Comparison of ENCODE assay signal across 9 cellular contexts in genomic region chr17:72661093-72661944, GRCh38.
A peak's percentile ranks its signal among the peaks of the same experiment; 100 is the strongest.
DNase-seq lines count a peak whose midpoint lies in the region; ATAC-seq and TF ChIP-seq lines count a peak whose summit lies in the region.
"Had no signal": no experiment of that assay in that cellular context is flagged by ENCODE, and none has a peak within 500 bp of the region (broad histone marks: within the 10 kb centered on the region; RNA-seq: fewer than 3 reads in every experiment).

No MANE protein-coding gene starts in this region.

- no peak overlapping the region for H2AK5ac ChIP-seq in mesendoderm (ENCODE audit: low read length)

- no peak overlapping the region for H2BK15ac ChIP-seq in mesendoderm (replicated peaks; ENCODE audit: low read depth)

- CTCF ChIA-PET in HEK293T (lab: Yijun Ruan, JAX), result interaction anchor here (0.8 to 1.3 kb wide), 2 partner anchors 16 to 101 kb away, joined by 3 to 4 read pairs; no protein-coding TSS in a partner anchor

- no peak overlapping the region for H4K5ac ChIP-seq in mesendoderm (ENCODE audit: low read length)

- H3K18ac ChIP-seq in mesendoderm (ENCODE audit: low read length), result no peak overlapping the region

- H3K79me1 ChIP-seq in mesendoderm (ENCODE audit: low read length), result no peaks in the 10 kb centered on the region

- no peak overlapping the region for H2BK120ac ChIP-seq in mesendoderm (ENCODE audit: low read depth, low read length)

- peak; percentile 99 for TF ChIP-seq EP300 in Ishikawa (IDR thresholded peaks at IDR 0.05; ENCODE audit: borderline replicate concordance)

- H3K36me3 ChIP-seq in mesendoderm (ENCODE audit: control insufficient read depth, insufficient read depth, low read length), result no peaks in the 10 kb centered on the region

- no peak for ATAC-seq in GM21360 (IDR thresholded peaks at IDR 0.05; ENCODE audit: unreplicated experiment)
- ATAC-seq: K562 had no signal

- no peak overlapping the region for H3K23ac ChIP-seq in mesendoderm (ENCODE audit: low read length)

- no CpG with 5 or more reads among the region's 22 CpGs for WGBS in mesendoderm (ENCODE audit: extremely low coverage, insufficient coverage, low lambda C conversion rate)

- no peak overlapping the region for H3K4me3 ChIP-seq in mesendoderm (ENCODE audit: low read length)
- H3K4me3 ChIP-seq: K562 had no signal

- peak; percentile 84 for DNase-seq in COR-L47 (lab: John Stamatoyannopoulos, UW)
- DNase-seq in amniotic epithelial cell (ENCODE audit: low read depth), result peak; percentile 4
- DNase-seq in mesendoderm, result peak; percentile 82
- no peak for DNase-seq in effector CD8-positive, alpha-beta T cell (lab: John Stamatoyannopoulos, UW)
- DNase-seq in HEK293T (ENCODE audit: extremely low spot score), result no peak
- DNase-seq in SIG-M5 treated with dmso at 0.1 percent for 504 hours (lab: John Stamatoyannopoulos, UW; ENCODE audit: unreplicated experiment), result no peak

- H3K27ac ChIP-seq in mesendoderm (ENCODE audit: low read depth, low read length), result no peak overlapping the region

- no peak overlapping the region for H4K8ac ChIP-seq in mesendoderm (ENCODE audit: low read depth, low read length)

- POLR2A ChIA-PET in HEK293T (lab: Yijun Ruan, JAX), result no interaction called here

- no peak overlapping the region for H3K4me2 ChIP-seq in mesendoderm (ENCODE audit: low read length)

- H2BK5ac ChIP-seq in mesendoderm (ENCODE audit: low read length), result no peak overlapping the region

- TF ChIP-seq RAD21 in Ishikawa (IDR thresholded peaks at IDR 0.05; ENCODE audit: low read depth), result peak; percentile 4

- no peaks in the 10 kb centered on the region for H3K27me3 ChIP-seq in mesendoderm (ENCODE audit: insufficient read depth, low read length, poor library complexity)

- no peak overlapping the region for H3K4ac ChIP-seq in mesendoderm (ENCODE audit: low read depth, low read length)

- H3K9ac ChIP-seq in mesendoderm (ENCODE audit: low read length), result no peak overlapping the region

- H3K79me2 ChIP-seq in mesendoderm (ENCODE audit: control insufficient read depth, insufficient read depth, low read length), result no peaks in the 10 kb centered on the region

- H3K56ac ChIP-seq in mesendoderm (ENCODE audit: low read length), result no peak overlapping the region

- peaks cover 2% of the 10 kb centered on the region for H3K4me1 ChIP-seq in mesendoderm (ENCODE audit: control insufficient read depth, low read depth, low read length)

TF ChIP-seq in Ishikawa, 13 proteins besides CTCF, POLR2A, EP300 and RAD21:
- TF ChIP-seq ZBTB7A (IDR thresholded peaks at IDR 0.05; ENCODE audit: low read depth) (peak; percentile 87; the same call in 1 of the 2 replicates), CEBPB (IDR thresholded peaks at IDR 0.05) (peak; percentile 71), REST (IDR thresholded peaks at IDR 0.05; ENCODE audit: low read depth) (no peak), MAX (IDR thresholded peaks at IDR 0.05) (peak; percentile 85), NFIC (IDR thresholded peaks at IDR 0.05) (peak; percentile 94), FOXM1 (IDR thresholded peaks at IDR 0.05; ENCODE audit: borderline replicate concordance, low read depth) (peak; percentile 97), EGR1 (IDR thresholded peaks at IDR 0.05) (no peak), CREB1 (IDR thresholded peaks at IDR 0.05; ENCODE audit: low read depth) (no peak), TCF12 (IDR thresholded peaks at IDR 0.05; ENCODE audit: low read depth) (peak; percentile 100), TEAD4 (IDR thresholded peaks at IDR 0.05) (peak; percentile 83), YY1 (IDR thresholded peaks at IDR 0.05; ENCODE audit: low read depth) (no peak)

TF ChIP-seq in HEK293T, 16 proteins besides CTCF, POLR2A, EP300 and RAD21:
- TF ChIP-seq FOXM1 (IDR thresholded peaks at IDR 0.05; ENCODE audit: borderline replicate concordance) (no peak), ELF4 (IDR thresholded peaks at IDR 0.05) (no peak), FOXK2 (IDR thresholded peaks at IDR 0.05) (no peak)
TF ChIP-seq in HEK293T: peak in this region for 0.

Comparison
In these comparisons a context has a peak if more than half of its experiments do, and no peak if none do; other contexts are left out.
1. DNase-seq: peak in COR-L47 (single experiment), amniotic epithelial cell (single experiment) and mesendoderm (single experiment); none in effector CD8-positive, alpha-beta T cell (single experiment), HEK293T (single experiment) and SIG-M5 treated with dmso at 0.1 percent for 504 hours (single experiment).